In genomic region chr1:20250346-20250989, GRCh38 we compare ENCODE assay signal across 1 cellular context.
TF ChIP-seq lines count a peak whose summit lies in the region.

No MANE protein-coding gene starts in this region.

TF ChIP-seq in GM23338, 12 proteins besides CTCF, POLR2A, EP300 and RAD21 (continued from another document):
- TF ChIP-seq, protein P1, sequence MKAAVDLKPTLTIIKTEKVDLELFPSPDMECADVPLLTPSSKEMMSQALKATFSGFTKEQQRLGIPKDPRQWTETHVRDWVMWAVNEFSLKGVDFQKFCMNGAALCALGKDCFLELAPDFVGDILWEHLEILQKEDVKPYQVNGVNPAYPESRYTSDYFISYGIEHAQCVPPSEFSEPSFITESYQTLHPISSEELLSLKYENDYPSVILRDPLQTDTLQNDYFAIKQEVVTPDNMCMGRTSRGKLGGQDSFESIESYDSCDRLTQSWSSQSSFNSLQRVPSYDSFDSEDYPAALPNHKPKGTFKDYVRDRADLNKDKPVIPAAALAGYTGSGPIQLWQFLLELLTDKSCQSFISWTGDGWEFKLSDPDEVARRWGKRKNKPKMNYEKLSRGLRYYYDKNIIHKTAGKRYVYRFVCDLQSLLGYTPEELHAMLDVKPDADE (IDR thresholded peaks at IDR 0.05): no peak
- no peak for TF ChIP-seq POLR2AphosphoS5 (IDR thresholded peaks at IDR 0.05; ENCODE audit: low read depth)
- TF ChIP-seq EZH2 (IDR thresholded peaks at IDR 0.05; ENCODE audit: low read depth, unreplicated experiment): no peak
TF ChIP-seq in GM23338: peak in this region for 0.
